In the genomic region with DNA sequence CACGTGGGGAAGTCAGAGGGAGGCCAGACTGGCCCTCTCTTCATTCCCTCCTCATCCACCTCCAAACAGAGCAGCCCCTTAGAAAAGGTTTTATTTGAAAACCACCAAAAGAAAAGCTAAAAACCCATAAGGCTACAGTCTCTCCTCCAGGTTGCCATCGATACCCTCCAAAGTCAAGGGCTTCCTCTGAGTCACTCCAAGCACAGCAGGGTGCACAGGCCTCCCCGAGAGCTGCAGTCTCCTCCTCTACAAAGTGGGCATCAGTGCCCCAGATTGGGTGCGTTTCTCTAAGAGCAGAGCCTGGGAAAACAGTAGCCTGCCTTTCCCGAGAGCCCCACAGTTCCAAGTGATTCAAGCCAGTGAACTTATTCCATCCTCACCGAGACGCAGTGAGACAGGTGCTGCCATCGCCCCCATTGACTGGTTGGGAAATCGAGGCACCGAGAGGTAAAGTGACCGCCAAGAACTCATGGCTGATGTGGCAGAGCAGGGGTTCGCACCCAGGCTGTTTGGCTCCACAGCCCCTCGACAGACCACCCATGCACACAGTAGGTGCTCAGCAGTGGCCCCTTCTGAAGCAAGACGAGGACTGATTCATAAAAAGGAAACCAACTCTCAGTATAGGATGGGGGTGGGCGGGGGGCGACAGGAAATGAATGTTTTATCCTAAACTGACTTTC, we compare ENCODE assay signal across 15 cellular contexts.
A peak's percentile ranks its signal among the peaks of the same experiment; 100 is the strongest.
DNase-seq lines count a peak whose midpoint lies in the region; TF ChIP-seq lines count a peak whose summit lies in the region.
"Had no signal": no experiment of that assay in that cellular context is flagged by ENCODE, and none has a peak within 500 bp of the region (broad histone marks: within the 10 kb centered on the region; RNA-seq: fewer than 3 reads in every experiment).

No MANE protein-coding gene starts in this region.

- H3K27me3 ChIP-seq in BE2C: no peaks in the 10 kb centered on the region
- H3K27me3 ChIP-seq in H7 (ENCODE audit: control insufficient read depth, insufficient read depth, low read length): no peaks in the 10 kb centered on the region
- H3K27me3 ChIP-seq in neural progenitor cell: no peaks in the 10 kb centered on the region

- no peaks in the 10 kb centered on the region for H3F3A ChIP-seq in neural progenitor cell (ENCODE audit: low read depth)

- H3K27ac ChIP-seq in neural progenitor cell: no peak overlapping the region
- H3K27ac ChIP-seq: HL-60 had no signal

- H3K36me3 Mint-ChIP-seq in chondrocyte (ENCODE audit: low read depth) (no peaks in the 10 kb centered on the region), neural progenitor cell (no peaks in the 10 kb centered on the region)

- intact Hi-C loops in posterior vena cava (cut with DNase I): no loop called here

- H3K27me3 Mint-ChIP-seq in chondrocyte (ENCODE audit: low read depth) (peaks cover 29% of the 10 kb centered on the region), neural progenitor cell (ENCODE audit: insufficient read depth, low read depth) (peaks cover 8% of the 10 kb centered on the region)

- H3K4me3 ChIP-seq in BE2C (ENCODE audit: low read depth, low read length): no peak overlapping the region
- H3K4me3 ChIP-seq in H7 (ENCODE audit: insufficient read depth, low read depth, low read length): no peak overlapping the region
- H3K4me3 ChIP-seq in neural progenitor cell: no peak overlapping the region

- H3K4me2 ChIP-seq in neural progenitor cell: no peak overlapping the region

- TF ChIP-seq CTCF in BE2C (IDR thresholded peaks at IDR 0.05; ENCODE audit: low read depth, low read length) (no peak), chondrocyte (IDR thresholded peaks at IDR 0.05) (no peak), neural progenitor cell (IDR thresholded peaks at IDR 0.05) (no peak)

- H4K20me1 ChIP-seq in neural progenitor cell (ENCODE audit: low read depth): no peaks in the 10 kb centered on the region

- H3K27ac Mint-ChIP-seq in chondrocyte (ENCODE audit: unreplicated experiment): no peak overlapping the region
- no peak overlapping the region for H3K27ac Mint-ChIP-seq in neural progenitor cell

- H2AFZ ChIP-seq in neural progenitor cell (replicated peaks): no peak overlapping the region

- no peaks in the 10 kb centered on the region for H3K36me3 ChIP-seq in BE2C
- no peaks in the 10 kb centered on the region for H3K36me3 ChIP-seq in H7 (replicated peaks; ENCODE audit: control insufficient read depth, insufficient read depth, low read length)
- no peaks in the 10 kb centered on the region for H3K36me3 ChIP-seq in neural progenitor cell

- H3K4me1 ChIP-seq in BE2C (no peaks in the 10 kb centered on the region; the same call in 1 of the 2 replicates), neural progenitor cell (peaks cover 2% of the 10 kb centered on the region)

- H3K9me3 ChIP-seq in BE2C (no peaks in the 10 kb centered on the region), neural progenitor cell (ENCODE audit: low read depth) (no peaks in the 10 kb centered on the region)

- DNase-seq in BE2C (peak; percentile 1), H7 (peak; percentile 27), chondrocyte (ENCODE audit: low spot score) (peak; percentile 68), posterior vena cava (ENCODE audit: low spot score) (peak; percentile 29), cerebellar nuclear complex (lab: John Stamatoyannopoulos, UW) (no peak), DMS 273 (lab: John Stamatoyannopoulos, UW; ENCODE audit: unreplicated experiment) (no peak), neural progenitor cell (ENCODE audit: low spot score) (no peak)
- DNase-seq: DMS 273 treated with DMSO at 0.1 percent for 48 hours, HCEC 1CT, KBM-7, NCI-H1105, NCI-H2029, NCI-H510A, SHP77 treated with DMSO at 0.1 percent for 48 hours had no signal

- H3K4me3 Mint-ChIP-seq in chondrocyte (ENCODE audit: unreplicated experiment) (no peak overlapping the region), neural progenitor cell (no peak overlapping the region)

- no peaks in the 10 kb centered on the region for H3K79me2 ChIP-seq in neural progenitor cell (ENCODE audit: low read depth)

- no peak overlapping the region for H3K9ac ChIP-seq in neural progenitor cell

- H3K4me1 Mint-ChIP-seq in chondrocyte (ENCODE audit: low read depth) (peaks cover 4% of the 10 kb centered on the region), neural progenitor cell (peaks cover 19% of the 10 kb centered on the region)

- no peaks in the 10 kb centered on the region for H3K9me3 Mint-ChIP-seq in chondrocyte (ENCODE audit: low read depth)
- no peaks in the 10 kb centered on the region for H3K9me3 Mint-ChIP-seq in neural progenitor cell

Comparison
In these comparisons a context has a peak if more than half of its experiments do, and no peak if none do; other contexts are left out.
1. DNase-seq: peak in BE2C (single experiment), H7 (single experiment), chondrocyte (single experiment) and posterior vena cava (single experiment); none in cerebellar nuclear complex (0 of 2), DMS 273 (single experiment) and neural progenitor cell (single experiment).